Comparison of ENCODE assay signal across 21 cellular contexts in genomic region chr6:121791396-121792315, GRCh38.
DNase-seq lines count a peak whose midpoint lies in the region; ATAC-seq, FAIRE-seq and TF ChIP-seq lines count a peak whose summit lies in the region.
"Had no signal": no experiment of that assay in that cellular context is flagged by ENCODE, and none has a peak within 500 bp of the region (broad histone marks: within the 10 kb centered on the region; RNA-seq: fewer than 3 reads in every experiment).

No MANE protein-coding gene starts in this region.

- ATAC-seq in GM23338 (peak; percentile 79), pancreas (no peak), upper lobe of left lung (ENCODE audit: low FRiP score in 2 of 2) (no peak)
- ATAC-seq: activated CD4-positive, alpha-beta T cell treated with anti-CD3 and anti-CD28 coated beads for 36 hours; activated naive CD4-positive, alpha-beta T cell treated with anti-CD3 and anti-CD28 coated beads, Interleukin-2, amount 50 U/mL, for 72 hours; psoas muscle had no signal

- TF ChIP-seq POLR2A in upper lobe of left lung (IDR thresholded peaks at IDR 0.05): no peak

- H3K36me3 Mint-ChIP-seq in GM23338 (ENCODE audit: low read depth): peaks cover 3% of the 10 kb centered on the region; the same call in 2 of the 3 replicates
- H3K36me3 Mint-ChIP-seq: activated naive CD4-positive, alpha-beta T cell treated with anti-CD3 and anti-CD28 coated beads, Interleukin-2, amount 50 U/mL, for 72 hours had no signal

- no peak overlapping the region for H3K4me3 Mint-ChIP-seq in GM23338
- H3K4me3 Mint-ChIP-seq: activated CD4-positive, alpha-beta T cell treated with anti-CD3 and anti-CD28 coated beads for 36 hours; T-helper 1 cell treated with Interleukin-12 subunit alpha and Interleukin-12 subunit beta and Interleukin-4 antibody, amounts not matched to agents 30 μg/mL and 1 μg/mL, for 36 hours had no signal

- peaks cover 2% of the 10 kb centered on the region for H3K27me3 Mint-ChIP-seq in GM23338 (ENCODE audit: insufficient read depth, low read depth, poor library complexity)
- H3K27me3 Mint-ChIP-seq: activated CD4-positive, alpha-beta T cell treated with anti-CD3 and anti-CD28 coated beads for 36 hours had no signal

- WGBS in pancreas, 2 donors: 52 to 61% methylated on average over 6 of the region's 6 CpGs
- WGBS in upper lobe of left lung, 2 donors: 74 to 75% methylated on average over 6 of the region's 6 CpGs

- no peak overlapping the region for H3K4me3 ChIP-seq in A673 (ENCODE audit: low read depth, low read length, poor library complexity, severe bottlenecking)
- H3K4me3 ChIP-seq in GM23338: no peak overlapping the region
- H3K4me3 ChIP-seq in astrocyte of the cerebellum (ENCODE audit: low read depth, low read length): no peak overlapping the region
- H3K4me3 ChIP-seq in pancreas: no peak overlapping the region
- no peak overlapping the region for H3K4me3 ChIP-seq in upper lobe of left lung
- H3K4me3 ChIP-seq: psoas muscle, thoracic aorta had no signal

- H3F3A ChIP-seq in GM23338 (replicated peaks; ENCODE audit: low read depth): no peaks in the 10 kb centered on the region

- FAIRE-seq in pancreas (lab: Jason Lieb, UNC): no peak

- H3K27me3 ChIP-seq in A673 (replicated peaks; ENCODE audit: insufficient read depth, low read depth, low read length, poor library complexity) (no peaks in the 10 kb centered on the region), GM23338 (ENCODE audit: insufficient read depth) (no peaks in the 10 kb centered on the region), pancreas (no peaks in the 10 kb centered on the region), upper lobe of left lung (no peaks in the 10 kb centered on the region)

- peaks cover 6% of the 10 kb centered on the region; the same call in 1 of the 3 replicates for H3K9me3 Mint-ChIP-seq in GM23338
- H3K9me3 Mint-ChIP-seq: T-helper 1 cell treated with Interleukin-12 subunit alpha and Interleukin-12 subunit beta and Interleukin-4 antibody, amounts not matched to agents 30 μg/mL and 1 μg/mL, for 36 hours had no signal

- no peaks in the 10 kb centered on the region for H3K79me2 ChIP-seq in GM23338 (replicated peaks; ENCODE audit: insufficient read depth)

- 0 out of 2 replicates have a peak, but pooled peaks have one; percentile 17 for TF ChIP-seq CTCF in A673 (conservative IDR thresholded peaks at IDR 0.05; ENCODE audit: low read depth, low read length)
- peak; percentile 51 to 56 for TF ChIP-seq CTCF in GM23338 (conservative IDR thresholded peaks at IDR 0.05; ENCODE audit: low read depth in 2 of 2)
- TF ChIP-seq CTCF in astrocyte of the cerebellum (IDR thresholded peaks at IDR 0.05; ENCODE audit: low read depth, low read length, missing control alignments): peak; percentile 14
- TF ChIP-seq CTCF in pancreas (IDR thresholded peaks at IDR 0.05): no peak
- TF ChIP-seq CTCF in upper lobe of left lung (IDR thresholded peaks at IDR 0.05): no peak

- no peaks in the 10 kb centered on the region for H4K20me1 ChIP-seq in GM23338 (replicated peaks; ENCODE audit: insufficient read depth)

- in situ Hi-C loops in astrocyte of the cerebellum (cut with HindIII; ENCODE audit: low sequenced_read_pairs): no loop called here

- TF ChIP-seq EP300 in upper lobe of left lung (IDR thresholded peaks at IDR 0.05): no peak

- H3K27ac Mint-ChIP-seq in GM23338: no peak overlapping the region
- H3K27ac Mint-ChIP-seq: activated CD4-positive, alpha-beta T cell treated with anti-CD3 and anti-CD28 coated beads for 36 hours; activated naive CD4-positive, alpha-beta T cell treated with anti-CD3 and anti-CD28 coated beads, Interleukin-2, amount 50 U/mL, for 72 hours; T-helper 1 cell treated with Interleukin-12 subunit alpha and Interleukin-12 subunit beta and Interleukin-4 antibody, amounts not matched to agents 30 μg/mL and 1 μg/mL, for 36 hours had no signal

- no peak for DNase-seq in A673 (ENCODE audit: low spot score)
- peak; percentile 60 for DNase-seq in GM23338 (ENCODE audit: low spot score)
- no peak for DNase-seq in astrocyte of the cerebellum (ENCODE audit: low read depth)
- peak; percentile 7 for DNase-seq in iPS DF 4.7 (ENCODE audit: extremely low read depth, low spot score)
- no peak for DNase-seq in pancreas
- no peak for DNase-seq in upper lobe of left lung
- no peak for DNase-seq in NCI-H510A (lab: John Stamatoyannopoulos, UW)
- no peak for DNase-seq in NK-92 (lab: John Stamatoyannopoulos, UW; ENCODE audit: unreplicated experiment)
- DNase-seq: ACHN; activated CD4-positive, alpha-beta T cell treated with anti-CD3 and anti-CD28 coated beads for 36 hours; cerebellar nuclear complex; GDM1; head of caudate nucleus; NCI-H2029 treated with DMSO at 0.1 percent for 48 hours; NCI-H526 treated with DMSO at 0.1 percent for 48 hours; psoas muscle; RPMI8226 had no signal

- H3K27ac ChIP-seq in A673 (ENCODE audit: low read depth, low read length, poor library complexity, severe bottlenecking) (no peak overlapping the region), GM23338 (ENCODE audit: low read depth) (no peak overlapping the region), pancreas (no peak overlapping the region), upper lobe of left lung (no peak overlapping the region)
- H3K27ac ChIP-seq: psoas muscle, thoracic aorta had no signal

- CTCF ChIA-PET in A673 (lab: Charles Lee): no interaction called here

- H3K4me1 Mint-ChIP-seq in GM23338: no peaks in the 10 kb centered on the region
- H3K4me1 Mint-ChIP-seq: activated CD4-positive, alpha-beta T cell treated with anti-CD3 and anti-CD28 coated beads for 36 hours had no signal

- H3K9me3 ChIP-seq in A673 (ENCODE audit: low read depth, low read length, poor library complexity, severe bottlenecking) (no peaks in the 10 kb centered on the region), pancreas (no peaks in the 10 kb centered on the region), upper lobe of left lung (no peaks in the 10 kb centered on the region)
- H3K9me3 ChIP-seq: Caco-2, psoas muscle, thoracic aorta had no signal

- intact Hi-C loops in A673 (cut with micrococcal nuclease; ENCODE audit: unreplicated experiment) (no loop called here), pancreas (cut with DNase I) (no loop called here)

- H3K36me3 ChIP-seq in A673 (ENCODE audit: insufficient read depth, low read length, poor library complexity, severe bottlenecking) (no peaks in the 10 kb centered on the region), GM23338 (ENCODE audit: insufficient read depth) (no peaks in the 10 kb centered on the region), pancreas (no peaks in the 10 kb centered on the region), upper lobe of left lung (no peaks in the 10 kb centered on the region)
- H3K36me3 ChIP-seq: thoracic aorta had no signal

- H3K9me2 ChIP-seq in GM23338 (ENCODE audit: insufficient read depth): 0 out of 2 replicates have a peak, but pooled peaks cover under 1% of the 10 kb centered on the region

- H3K4me1 ChIP-seq in A673 (ENCODE audit: insufficient read depth, low read length, poor library complexity, severe bottlenecking) (no peaks in the 10 kb centered on the region), GM23338 (ENCODE audit: insufficient read depth) (no peaks in the 10 kb centered on the region), pancreas (no peaks in the 10 kb centered on the region), upper lobe of left lung (no peaks in the 10 kb centered on the region)
- H3K4me1 ChIP-seq: Caco-2, psoas muscle had no signal

- POLR2A ChIA-PET in A673 (lab: Charles Lee; ENCODE audit: low non-redundant PET): interaction anchor here (0.7 kb wide), 1 partner anchor 255 kb away, joined by 3 read pairs; no protein-coding TSS in a partner anchor

- no peak overlapping the region for H2AFZ ChIP-seq in GM23338

- H3K4me2 ChIP-seq in GM23338: no peak overlapping the region

- no TSS peak for BruUV-seq in A673 (replicated peaks; lab: Mats Ljungman, UMichigan)

Comparison
In these comparisons a context has a peak if more than half of its experiments do, and no peak if none do; other contexts are left out.
1. DNase-seq: peak in GM23338 (single experiment) and iPS DF 4.7 (single experiment); none in A673 (single experiment), astrocyte of the cerebellum (single experiment), pancreas (0 of 6), upper lobe of left lung (0 of 2), NCI-H510A (single experiment) and NK-92 (single experiment).
2. CTCF ChIP-seq: peak in A673 (single experiment), GM23338 (2 of 2) and astrocyte of the cerebellum (single experiment); none in pancreas (0 of 4) and upper lobe of left lung (0 of 6).